In the genomic region with DNA sequence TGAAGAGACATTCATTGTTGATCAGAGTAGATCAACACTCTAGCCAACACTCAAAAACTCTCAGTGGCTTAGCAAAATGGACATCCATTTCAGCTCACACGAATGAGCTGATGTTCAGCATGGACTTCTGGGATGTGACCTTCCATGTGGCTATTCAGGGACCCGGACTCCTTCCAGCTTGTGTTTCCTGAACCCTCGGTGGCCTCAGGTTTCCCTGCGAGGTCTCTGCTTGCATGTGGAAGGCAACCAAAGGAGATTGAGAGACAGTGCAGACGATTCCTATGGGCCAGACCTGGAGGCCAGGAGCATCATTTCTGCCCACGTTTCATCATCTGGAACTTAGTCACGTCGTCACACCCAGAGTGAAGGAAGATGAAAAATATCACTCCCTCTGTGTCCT, we compare ENCODE assay signal across 5 cellular contexts.
"Had no signal": no experiment of that assay in that cellular context is flagged by ENCODE, and none has a peak within 500 bp of the region (broad histone marks: within the 10 kb centered on the region; RNA-seq: fewer than 3 reads in every experiment).

No MANE protein-coding gene starts in this region.

- H3K4me1 Mint-ChIP-seq: GM23338, H9 had no signal

- H2AFZ ChIP-seq: GM23338 had no signal

- H3K4me3 ChIP-seq: GM23338, K562 had no signal

- H3K27ac Mint-ChIP-seq: GM23338, H9 had no signal

- H3K4me3 Mint-ChIP-seq: GM23338, H9 had no signal

- H3K4me2 ChIP-seq: GM23338 had no signal

- DNase-seq: H9, HCEC 1CT, IMR-90 had no signal

- ATAC-seq: GM23338, K562 had no signal
